Comparison of ENCODE assay signal across 2 cellular contexts in genomic region chr16:46803373-46803772, GRCh38.
TF ChIP-seq lines count a peak whose summit lies in the region.

No MANE protein-coding gene starts in this region.

TF ChIP-seq in GM23338, 12 proteins besides CTCF, POLR2A, EP300 and RAD21 (continued from another document):
- TF ChIP-seq ZNF462 (CRISPR knock-in tag; IDR thresholded peaks at IDR 0.05) (no peak), NANOG (IDR thresholded peaks at IDR 0.05; ENCODE audit: borderline replicate concordance) (no peak), POLR2AphosphoS5 (IDR thresholded peaks at IDR 0.05; ENCODE audit: low read depth) (no peak), ETS1 (IDR thresholded peaks at IDR 0.05) (no peak), EZH2phosphoT487 (IDR thresholded peaks at IDR 0.05; ENCODE audit: unreplicated experiment) (no peak), ZNF114 (CRISPR knock-in tag; IDR thresholded peaks at IDR 0.05) (no peak), EZH2 (IDR thresholded peaks at IDR 0.05; ENCODE audit: low read depth, unreplicated experiment) (no peak), REST (IDR thresholded peaks at IDR 0.05; ENCODE audit: unreplicated experiment) (no peak)

TF ChIP-seq in WTC11, 78 proteins besides CTCF, POLR2A, EP300 and RAD21 (continued from another document):
- TF ChIP-seq E2F1 (CRISPR knock-in tag; IDR thresholded peaks at IDR 0.05) = no peak
TF ChIP-seq in WTC11: peak in this region for 0.
